ENCODE assay signal across 10 cellular contexts in the genomic region with DNA sequence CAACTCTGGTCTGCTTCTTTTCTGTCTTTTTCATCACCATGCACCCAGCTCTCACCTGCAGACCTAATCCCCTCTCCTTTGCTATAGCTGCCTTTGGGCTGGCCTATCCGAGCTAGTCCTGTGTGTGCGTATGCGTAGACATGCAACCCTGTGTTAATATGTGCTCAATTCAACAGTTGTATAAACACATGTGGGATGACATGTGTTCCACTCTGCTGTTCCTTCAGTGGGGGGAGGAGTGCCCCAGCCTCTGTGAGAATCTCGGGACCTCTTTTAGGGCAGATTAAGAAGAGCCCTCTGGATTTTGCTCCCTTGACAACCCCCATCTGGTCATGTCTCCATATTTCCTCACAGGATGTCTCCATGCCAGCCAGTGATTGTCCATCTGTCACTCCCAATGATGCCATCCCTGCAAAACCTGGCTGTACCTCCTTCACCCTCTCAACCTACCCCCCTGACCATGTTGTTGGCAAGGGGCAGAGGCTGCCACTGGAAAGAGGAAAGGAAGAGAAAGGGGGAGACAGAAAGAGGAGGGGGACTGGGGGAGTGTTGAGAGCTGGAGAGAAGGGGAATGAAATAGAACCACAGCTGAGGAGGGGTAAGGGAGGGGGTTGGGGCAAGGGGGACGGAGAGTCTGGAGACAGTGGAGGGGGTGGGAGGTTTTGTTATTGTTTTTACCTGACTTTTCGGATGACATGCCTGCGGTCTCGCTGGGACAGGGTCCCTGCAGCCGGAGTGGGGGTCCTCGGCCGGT. TPM values are rescaled to one million over a fixed set of nuclear protein-coding genes. Genes with fewer than 3 reads are reported as not detected.
DNase-seq lines count a peak whose midpoint lies in the region; ATAC-seq and TF ChIP-seq lines count a peak whose summit lies in the region.
"Had no signal": no experiment of that assay in that cellular context is flagged by ENCODE, and none has a peak within 500 bp of the region (broad histone marks: within the 10 kb centered on the region; RNA-seq: fewer than 3 reads in every experiment).

No MANE protein-coding gene starts in this region.

- CTCF ChIA-PET in Calu3 (lab: Charles Lee), result no interaction called here

- peaks cover 2% of the 10 kb centered on the region for H3K9me3 Mint-ChIP-seq in Calu3 (ENCODE audit: low read depth, unreplicated experiment)

- no peak overlapping the region for H2BK12ac ChIP-seq in trophoblast cell (ENCODE audit: low read length)

- H2AK5ac ChIP-seq in trophoblast cell (ENCODE audit: low read length), result no peak overlapping the region

- no peaks in the 10 kb centered on the region for H4K20me1 ChIP-seq in GM23248 (ENCODE audit: insufficient read depth)

- H3K27me3 ChIP-seq in GM23248 (replicated peaks; ENCODE audit: insufficient read depth) (no peaks in the 10 kb centered on the region), gastrocnemius medialis (peaks cover 18 to 32% (median 23%) of the 10 kb centered on the region in 3 donors), trophoblast cell (ENCODE audit: insufficient read depth, low read length) (peaks cover 20% of the 10 kb centered on the region)

- peak overlapping the region; percentile 94 for H3K4me3 ChIP-seq in GM23248
- peak overlapping the region; percentile 38 for H3K4me3 ChIP-seq in WI38 (ENCODE audit: low read depth, low read length)
- peak overlapping the region; percentile 53 to 90 for H3K4me3 ChIP-seq in foreskin fibroblast (ENCODE audit: low read depth in 1 of 2, low read length in 2 of 2)
- peak overlapping the region in 3 of 4 donors; percentile 25 to 43 (median 39) for H3K4me3 ChIP-seq in gastrocnemius medialis
- no peak overlapping the region for H3K4me3 ChIP-seq in trophoblast cell (ENCODE audit: low read depth, low read length)

- H3K36me3 ChIP-seq in GM23248 (ENCODE audit: low read depth) (peaks cover 4% of the 10 kb centered on the region; the same call in 1 of the 2 replicates), gastrocnemius medialis (peaks cover 0 to 7% of the 10 kb centered on the region in 2 donors), trophoblast cell (ENCODE audit: control insufficient read depth in 1 of 2, insufficient read depth in 2 of 2, low read length in 2 of 2) (peaks cover 6 to 8% of the 10 kb centered on the region in 2 experiments)

- H3K36me3 Mint-ChIP-seq in Calu3 (ENCODE audit: insufficient read depth, unreplicated experiment), result peaks cover 16% of the 10 kb centered on the region

- H3K27ac ChIP-seq in GM23248 (no peak overlapping the region), gastrocnemius medialis (peak overlapping the region in 1 of 4 donors; percentile 17), trophoblast cell (ENCODE audit: low read depth, low read length) (no peak overlapping the region)

- BruUV-seq in Calu3 (replicated peaks; lab: Mats Ljungman, UMichigan), result no TSS peak

- no peak overlapping the region for H3K4ac ChIP-seq in trophoblast cell (ENCODE audit: low read depth, low read length)

- peaks cover 22% of the 10 kb centered on the region for H3K79me2 ChIP-seq in GM23248 (ENCODE audit: insufficient read depth)
- H3K79me2 ChIP-seq in trophoblast cell (ENCODE audit: control insufficient read depth, insufficient read depth, low read length, poor library complexity), result peaks cover 14% of the 10 kb centered on the region

- WGBS in GM23248 (ENCODE audit: low coverage in 1 of 2, low lambda C conversion rate in 2 of 2, missing lambda C conversion rate in 2 of 2), 2 experiments, result 25 to 57% methylated on average over 5 to 11 of the region's 11 CpGs
- no CpG with 5 or more reads among the region's 11 CpGs for WGBS in trophoblast cell (ENCODE audit: extremely low coverage, insufficient coverage, insufficient read length)

- no peak overlapping the region for H3K27ac Mint-ChIP-seq in Calu3 (ENCODE audit: unreplicated experiment)

- peaks cover 29% of the 10 kb centered on the region for H3K4me1 Mint-ChIP-seq in Calu3 (ENCODE audit: low read depth, unreplicated experiment)

- DNase-seq in GM23248, result peak; percentile 25
- DNase-seq in foreskin fibroblast, result peak in 1 of 2 donors; percentile 33
- no peak for DNase-seq in gastrocnemius medialis
- no peak for DNase-seq in Calu3
- DNase-seq in trophoblast cell, result no peak
- DNase-seq in activated CD4-positive, CD25-positive, alpha-beta regulatory T cell treated with anti-CD3 and anti-CD28 coated beads, Interleukin-2, amount 50 U/mL, for 72 hours, result no peak
- DNase-seq: SHP77; stimulated activated CD4-positive, alpha-beta T cell treated with anti-CD3 and anti-CD28 coated beads, Interleukin-4, amount 100 ng/mL, for 1 hour had no signal

- no peak overlapping the region for H2BK5ac ChIP-seq in trophoblast cell (ENCODE audit: low read depth, low read length, poor library complexity)

- no peak overlapping the region for H4K12ac ChIP-seq in trophoblast cell (ENCODE audit: low read depth, low read length)

- no peaks in the 10 kb centered on the region for H3K27me3 Mint-ChIP-seq in Calu3 (ENCODE audit: unreplicated experiment)

- H3K4me1 ChIP-seq in GM23248 (ENCODE audit: insufficient read depth), result peaks cover 20% of the 10 kb centered on the region
- H3K4me1 ChIP-seq in gastrocnemius medialis, result peaks cover 25 to 29% of the 10 kb centered on the region in 2 donors
- H3K4me1 ChIP-seq in trophoblast cell (ENCODE audit: control insufficient read depth in 1 of 2, insufficient read depth in 2 of 2, low read length in 2 of 2), result peaks cover 10 to 13% of the 10 kb centered on the region in 2 experiments

- no peak overlapping the region for H3K14ac ChIP-seq in trophoblast cell (ENCODE audit: low read length)

- H4K8ac ChIP-seq in trophoblast cell (ENCODE audit: low read depth, low read length), result no peak overlapping the region

- peak overlapping the region; percentile 93 for H3K4me2 ChIP-seq in GM23248 (ENCODE audit: unreplicated experiment)
- H3K4me2 ChIP-seq in trophoblast cell (ENCODE audit: low read length), result no peak overlapping the region

- H3K9me3 ChIP-seq in GM23248 (ENCODE audit: low read depth) (no peaks in the 10 kb centered on the region), gastrocnemius medialis (no peaks in the 10 kb centered on the region), trophoblast cell (ENCODE audit: insufficient read depth, low read depth, low read length) (peaks cover 3% of the 10 kb centered on the region)

- no peak overlapping the region for H3K4me3 Mint-ChIP-seq in Calu3 (ENCODE audit: low read depth, unreplicated experiment)

- H3F3A ChIP-seq in GM23248 (ENCODE audit: insufficient read depth), result peaks cover 9% of the 10 kb centered on the region; the same call in 1 of the 2 replicates

- H2AFZ ChIP-seq in GM23248 (peak overlapping the region; percentile 30; the same call in 1 of the 2 replicates), trophoblast cell (ENCODE audit: insufficient read depth, low read length, poor library complexity) (no peak overlapping the region)

- peaks cover 19% of the 10 kb centered on the region for H3K79me1 ChIP-seq in trophoblast cell (ENCODE audit: low read length)

- in situ Hi-C loops in GM23248 (cut with MboI), result no loop called here
- in situ Hi-C loops in gastrocnemius medialis (cut with MboI; ENCODE audit: low sequenced_read_pairs in 4 of 4), result no loop called here

- H3K9ac ChIP-seq in GM23248 (peak overlapping the region; percentile 91), trophoblast cell (ENCODE audit: low read length) (no peak overlapping the region)

- no peak for ATAC-seq in gastrocnemius medialis
- no peak for ATAC-seq in GM18868 (IDR thresholded peaks at IDR 0.05; ENCODE audit: unreplicated experiment)

- no peak for TF ChIP-seq CTCF in WI38 (IDR thresholded peaks at IDR 0.05; ENCODE audit: low read depth, low read length)
- no peak for TF ChIP-seq CTCF in foreskin fibroblast (IDR thresholded peaks at IDR 0.05; ENCODE audit: low read depth, low read length)
- no peak for TF ChIP-seq CTCF in gastrocnemius medialis (IDR thresholded peaks at IDR 0.05 in 4 of 5, conservative IDR thresholded peaks at IDR 0.05 in 1 of 5)
- no peak for TF ChIP-seq CTCF in Calu3 (IDR thresholded peaks at IDR 0.05; ENCODE audit: unreplicated experiment)

- no peak overlapping the region for H4K91ac ChIP-seq in trophoblast cell (ENCODE audit: low read depth, low read length)

- no peaks in the 10 kb centered on the region for H3K9me2 ChIP-seq in GM23248 (ENCODE audit: insufficient read depth)

- intact Hi-C loops in gastrocnemius medialis (cut with DNase I; ENCODE audit: low total_unique reads) (no loop called here), Calu3 (cut with micrococcal nuclease; ENCODE audit: unreplicated experiment) (no loop called here)

- H2BK120ac ChIP-seq in trophoblast cell (ENCODE audit: insufficient read depth, low read length, poor library complexity), result no peak overlapping the region

- TF ChIP-seq POLR2A in gastrocnemius medialis (IDR thresholded peaks at IDR 0.05), result no peak

- no peak overlapping the region for H3K23ac ChIP-seq in trophoblast cell (ENCODE audit: low read length)

- no peak overlapping the region for H3K18ac ChIP-seq in trophoblast cell (ENCODE audit: low read length)

RNA-seq across cellular contexts. Expression of a gene that starts 0.4 kb away (rescaled TPM):
- 1.2 TPM in 1 of 2 replicates, not detected in the other for total RNA-seq in GM23248 (2014; rRNA removed; shearing (Covaris generic))
- polyA plus RNA-seq in GM23248 (2016; fragmentation: Nextera tagmentation; extraction: Ambion mirVana), result 2.1 and 2.2 TPM in 2 replicates
- total RNA-seq in gastrocnemius medialis, result under 1 TPM in 1 of 4 donors, not detected in 3; 0.49 TPM
- 1.7 and 2.9 TPM in 2 replicates for total RNA-seq in Calu3 (2022)
- 1.1 and 1.2 TPM in 2 replicates for polyA plus RNA-seq in trophoblast cell (2013)

RNA-seq across cellular contexts. Expression of a gene that starts 2.6 kb away (rescaled TPM):
- 12.8 and 16.2 TPM in 2 replicates for total RNA-seq in GM23248 (2014; rRNA removed; shearing (Covaris generic))
- 10.3 and 14.3 TPM in 2 replicates for polyA plus RNA-seq in GM23248 (2016; fragmentation: Nextera tagmentation; extraction: Ambion mirVana)
- total RNA-seq in gastrocnemius medialis (10 to 100 TPM; 16.2 to 72.7 (median 21.4) TPM), Calu3 (2022) (29.1 and 31.0 TPM in 2 replicates)
- polyA plus RNA-seq in trophoblast cell (2013), result 39.7 and 44.5 TPM in 2 replicates

RNA-seq across cellular contexts. Expression of a gene that starts 13.1 kb away (rescaled TPM):
- 2.2 and 6.2 TPM in 2 replicates for total RNA-seq in GM23248 (2014; rRNA removed; shearing (Covaris generic))
- 2.6 and 3.8 TPM in 2 replicates for polyA plus RNA-seq in GM23248 (2016; fragmentation: Nextera tagmentation; extraction: Ambion mirVana)
- 1 to 10 TPM in 3 of 4 donors, under 1 TPM in 1; 0.80 to 7.1 (median 4.2) TPM for total RNA-seq in gastrocnemius medialis
- total RNA-seq in Calu3 (2022), result 18.8 and 20.2 TPM in 2 replicates
- polyA plus RNA-seq in trophoblast cell (2013), result 21.6 and 24.5 TPM in 2 replicates

RNA-seq across cellular contexts. Expression of a gene that starts 21.2 kb away (rescaled TPM):
- total RNA-seq in GM23248 (2014; rRNA removed; shearing (Covaris generic)), result 2.9 and 5.3 TPM in 2 replicates
- polyA plus RNA-seq in GM23248 (2016; fragmentation: Nextera tagmentation; extraction: Ambion mirVana), result 6.2 and 6.9 TPM in 2 replicates
- total RNA-seq in gastrocnemius medialis (1 to 10 TPM; 2.6 to 6.0 (median 3.9) TPM), Calu3 (2022) (13.8 and 15.6 TPM in 2 replicates)
- 9.9 and 10.1 TPM in 2 replicates for polyA plus RNA-seq in trophoblast cell (2013)

RNA-seq across cellular contexts. Expression of a gene that starts 23.3 kb away (rescaled TPM):
- total RNA-seq in GM23248 (2014; rRNA removed; shearing (Covaris generic)), result 33.3 and 37.3 TPM in 2 replicates
- polyA plus RNA-seq in GM23248 (2016; fragmentation: Nextera tagmentation; extraction: Ambion mirVana), result 51.7 and 54.1 TPM in 2 replicates
- total RNA-seq in gastrocnemius medialis (10 to 100 TPM in 2 of 4 donors, 1 to 10 TPM in 2; 6.8 to 18.4 (median 9.5) TPM), Calu3 (2022) (185 and 196 TPM in 2 replicates)
- 52.6 and 54.2 TPM in 2 replicates for polyA plus RNA-seq in trophoblast cell (2013)
